Comparison of ENCODE assay signal across 7 cellular contexts in genomic region chr9:75893096-75893495, GRCh38. TPM values are rescaled to one million over a fixed set of nuclear protein-coding genes. Genes with fewer than 3 reads are reported as not detected.
DNase-seq lines count a peak whose midpoint lies in the region; ATAC-seq lines count a peak whose summit lies in the region.

No MANE protein-coding gene starts in this region.

- H3K4me3 Mint-ChIP-seq in activated T-helper 17 cell treated with anti-CD3 and anti-CD28 coated beads, Interleukin-2, amount 50 U/mL, for 72 hours: peak overlapping the region; percentile 95

- H3K27me3 ChIP-seq in HUES48 (ENCODE audit: control insufficient read depth, insufficient read depth, low read length) (peaks cover 40% of the 10 kb centered on the region), skeletal muscle tissue (ENCODE audit: control insufficient read depth in 3 of 3, insufficient read depth in 3 of 3, low read length in 3 of 3) (peaks cover 2 to 10% (median 5%) of the 10 kb centered on the region in 3 donors)

- peaks cover 9% of the 10 kb centered on the region for H3K4me1 Mint-ChIP-seq in activated T-helper 17 cell treated with anti-CD3 and anti-CD28 coated beads, Interleukin-2, amount 50 U/mL, for 72 hours

- H3K27ac ChIP-seq in HUES48 (ENCODE audit: low read depth, low read length) (no peak overlapping the region), skeletal muscle tissue (ENCODE audit: low read depth, low read length) (no peak overlapping the region)

- H3K9me3 ChIP-seq in HUES48 (ENCODE audit: control insufficient read depth, insufficient read depth, low read length) (no peaks in the 10 kb centered on the region), iPS-18c (ENCODE audit: control insufficient read depth, insufficient read depth, low read length) (no peaks in the 10 kb centered on the region), skeletal muscle tissue (ENCODE audit: control insufficient read depth in 3 of 3, low read length in 3 of 3) (no peaks in the 10 kb centered on the region)

- H3K4me1 ChIP-seq in HUES48 (ENCODE audit: control insufficient read depth, insufficient read depth, low read length) (peaks cover 36% of the 10 kb centered on the region), skeletal muscle tissue (ENCODE audit: control insufficient read depth in 3 of 3, insufficient read depth in 3 of 3, low read length in 3 of 3) (peaks cover 19 to 30% (median 23%) of the 10 kb centered on the region in 3 donors)

- no peak overlapping the region for H3K9ac ChIP-seq in HUES48 (ENCODE audit: low read depth, low read length)
- no peak overlapping the region for H3K9ac ChIP-seq in skeletal muscle tissue (ENCODE audit: low read depth in 1 of 3, low read length in 3 of 3)

- ATAC-seq in activated T-helper 17 cell treated with anti-CD3 and anti-CD28 coated beads, Interleukin-2, amount 50 U/mL, for 72 hours (replicated peaks): no peak
- ATAC-seq in GM21717 (IDR thresholded peaks at IDR 0.05; ENCODE audit: unreplicated experiment): no peak

- no peaks in the 10 kb centered on the region for H3K9me3 Mint-ChIP-seq in activated T-helper 17 cell treated with anti-CD3 and anti-CD28 coated beads, Interleukin-2, amount 50 U/mL, for 72 hours

- no peak for DNase-seq in stimulated activated CD4-positive, alpha-beta T cell treated with anti-CD3 and anti-CD28 coated beads, Interleukin-12 subunit alpha, Interleukin-12 subunit beta, amount 100 ng/mL, for 4 hours
- DNase-seq in amniotic stem cell (lab: John Stamatoyannopoulos, UW): no peak

- no peak overlapping the region for H3K27ac Mint-ChIP-seq in activated T-helper 17 cell treated with anti-CD3 and anti-CD28 coated beads, Interleukin-2, amount 50 U/mL, for 72 hours

- H3K4me3 ChIP-seq in HUES48 (ENCODE audit: low read depth, low read length) (peak overlapping the region; percentile 81), iPS-18c (ENCODE audit: insufficient read depth, low read depth, low read length) (peak overlapping the region; percentile 89), skeletal muscle tissue (ENCODE audit: low read length in 3 of 3) (peak overlapping the region in 2 of 3 donors; percentile 38 to 91)

- H3K36me3 ChIP-seq in HUES48 (ENCODE audit: control insufficient read depth, insufficient read depth, low read length) (no peaks in the 10 kb centered on the region), skeletal muscle tissue (ENCODE audit: control insufficient read depth in 3 of 3, insufficient read depth in 3 of 3, low read length in 3 of 3) (no peaks in the 10 kb centered on the region)

- H3K36me3 Mint-ChIP-seq in activated T-helper 17 cell treated with anti-CD3 and anti-CD28 coated beads, Interleukin-2, amount 50 U/mL, for 72 hours (ENCODE audit: low read depth): no peaks in the 10 kb centered on the region

- peaks cover 7% of the 10 kb centered on the region for H3K27me3 Mint-ChIP-seq in activated T-helper 17 cell treated with anti-CD3 and anti-CD28 coated beads, Interleukin-2, amount 50 U/mL, for 72 hours

RNA-seq across cellular contexts. Expression of gene PCSK5, which starts 2.6 kb away (rescaled TPM):
- 1 to 10 TPM; 1.6 to 3.8 TPM for total RNA-seq in activated T-helper 17 cell treated with anti-CD3 and anti-CD28 coated beads, Interleukin-2, amount 50 U/mL, for 72 hours
- total RNA-seq in skeletal muscle tissue: 16.7 TPM
